ENCODE assay signal across 18 cellular contexts in the genomic region with DNA sequence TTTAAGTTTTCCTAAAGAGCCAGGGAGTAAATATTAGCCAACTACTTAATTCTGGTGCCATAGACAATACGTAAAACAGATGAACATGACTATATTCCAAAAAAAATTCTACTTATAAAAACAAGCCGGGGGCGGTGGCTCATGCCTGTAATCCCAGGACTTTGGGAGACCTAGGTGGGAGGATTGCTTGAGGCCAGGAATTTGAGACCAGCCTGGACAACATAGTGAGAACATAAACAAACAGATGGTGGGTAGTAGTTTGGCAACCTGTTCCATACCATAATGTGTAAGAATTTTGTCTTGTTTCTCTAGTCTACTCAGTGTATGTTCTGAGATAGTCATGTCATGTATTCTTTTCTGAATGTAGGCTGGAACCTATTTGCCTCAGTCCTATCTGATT.
"Had no signal": no experiment of that assay in that cellular context is flagged by ENCODE, and none has a peak within 500 bp of the region (broad histone marks: within the 10 kb centered on the region; RNA-seq: fewer than 3 reads in every experiment).

No MANE protein-coding gene starts in this region.

- H3K27me3 ChIP-seq: adrenal gland, tibial artery had no signal

- H3K4me3 ChIP-seq: adrenal gland, psoas muscle, skin epidermis, tibial artery had no signal

- DNase-seq: activated CD4-positive, alpha-beta T cell treated with anti-CD3 and anti-CD28 coated beads, Interleukin-2, amount 50 U/mL, for 1 hour; activated effector memory CD4-positive, alpha-beta T cell treated with Interleukin-2 at 50 U/mL for 16 hours; activated naive CD4-positive, alpha-beta T cell treated with anti-CD3 and anti-CD28 coated beads, Interleukin-2, amount 10 ng/mL, durations not matched to agents 7 days and 5 days; adrenal gland; foreskin fibroblast; hippocampal formation; psoas muscle; stimulated activated naive CD8-positive, alpha-beta T cell treated with anti-CD3 and anti-CD28 coated beads, Interleukin-15, Interleukin-2, amounts not matched to agents 100 U/mL and 50 U/mL, for 24 hours; substantia nigra; tibial artery had no signal

- H3K27me3 Mint-ChIP-seq: activated naive CD4-positive, alpha-beta T cell treated with anti-CD3 and anti-CD28 coated beads, Interleukin-2, amount 10 ng/mL, durations not matched to agents 7 days and 5 days had no signal

- H3K4me1 Mint-ChIP-seq: neural crest cell had no signal

- H3K27ac Mint-ChIP-seq: activated naive CD4-positive, alpha-beta T cell treated with anti-CD3 and anti-CD28 coated beads, Interleukin-2, amount 10 ng/mL, durations not matched to agents 7 days and 5 days had no signal

- FAIRE-seq: keratinocyte, urothelium cell line had no signal

- H3K9me3 ChIP-seq: adrenal gland, psoas muscle, tibial artery had no signal

- H3K9me3 Mint-ChIP-seq: activated naive CD4-positive, alpha-beta T cell treated with anti-CD3 and anti-CD28 coated beads, Interleukin-2, amount 10 ng/mL, durations not matched to agents 7 days and 5 days; neural crest cell had no signal

- H3K4me3 Mint-ChIP-seq: activated naive CD4-positive, alpha-beta T cell treated with anti-CD3 and anti-CD28 coated beads, Interleukin-2, amount 10 ng/mL, durations not matched to agents 7 days and 5 days; neural crest cell had no signal

- H3K27ac ChIP-seq: adrenal gland, epithelial cell of prostate, psoas muscle, skin epidermis, tibial artery had no signal

- ATAC-seq: activated CD4-positive, CD25-positive, alpha-beta regulatory T cell treated with anti-CD3 and anti-CD28 coated beads, Interleukin-2, amount 50 U/mL, for 24 hours; left lobe of liver; psoas muscle; right cardiac atrium; stimulated activated naive CD8-positive, alpha-beta T cell treated with anti-CD3 and anti-CD28 coated beads, Interleukin-15, Interleukin-2, amounts not matched to agents 100 U/mL and 50 U/mL, for 24 hours had no signal
